In genomic region chr2:159908623-159909022, GRCh38 we compare ENCODE assay signal across 21 cellular contexts. TPM values are rescaled to one million over a fixed set of nuclear protein-coding genes. Genes with fewer than 3 reads are reported as not detected.
"Had no signal": no experiment of that assay in that cellular context is flagged by ENCODE, and none has a peak within 500 bp of the region (broad histone marks: within the 10 kb centered on the region; RNA-seq: fewer than 3 reads in every experiment).

No MANE protein-coding gene starts in this region.

- H3K9me3 Mint-ChIP-seq: activated naive CD8-positive, alpha-beta T cell treated with anti-CD3 and anti-CD28 coated beads, Interleukin-2, amount 10 ng/mL, durations not matched to agents 7 days and 5 days; central memory CD8-positive, alpha-beta T cell; T-cell had no signal

- ATAC-seq: activated CD8-positive, alpha-beta memory T cell treated with anti-CD3 and anti-CD28 coated beads, Interleukin-2, amount 10 ng/mL, durations not matched to agents 7 days and 5 days; K562; Right ventricle myocardium inferior; T-cell had no signal

- H3K36me3 Mint-ChIP-seq: activated naive CD8-positive, alpha-beta T cell treated with anti-CD3 and anti-CD28 coated beads, Interleukin-2, amount 10 ng/mL, durations not matched to agents 7 days and 5 days; T-cell had no signal

- H3K27ac Mint-ChIP-seq: activated CD8-positive, alpha-beta memory T cell treated with anti-CD3 and anti-CD28 coated beads, Interleukin-2, amount 10 ng/mL, durations not matched to agents 7 days and 5 days; activated naive CD8-positive, alpha-beta T cell treated with anti-CD3 and anti-CD28 coated beads, Interleukin-2, amount 10 ng/mL, durations not matched to agents 7 days and 5 days; T-cell had no signal

- H3K4me3 ChIP-seq: breast epithelium, K562, PC-9, SK-N-MC had no signal

- H3K27ac ChIP-seq: breast epithelium, PC-9, SK-N-MC had no signal

- DNase-seq: activated CD8-positive, alpha-beta memory T cell treated with anti-CD3 and anti-CD28 coated beads, Interleukin-2, amount 10 ng/mL, durations not matched to agents 7 days and 5 days; activated effector memory CD4-positive, alpha-beta T cell treated with Interleukin-2 at 50 U/mL for 16 hours; activated naive CD4-positive, alpha-beta T cell; activated naive CD8-positive, alpha-beta T cell treated with anti-CD3 and anti-CD28 coated beads, Interleukin-2, amount 10 ng/mL, durations not matched to agents 7 days and 5 days; aorta; cortex of kidney; Karpas-422; MM.1S; NCI-H1105; NCI-H1436 treated with DMSO at 0.1 percent for 48 hours; NCI-H187; T-cell; T-helper 2 cell; T1000 had no signal

- H3K4me3 Mint-ChIP-seq: activated CD8-positive, alpha-beta memory T cell treated with anti-CD3 and anti-CD28 coated beads, Interleukin-2, amount 10 ng/mL, durations not matched to agents 7 days and 5 days; activated naive CD8-positive, alpha-beta T cell treated with anti-CD3 and anti-CD28 coated beads, Interleukin-2, amount 10 ng/mL, durations not matched to agents 7 days and 5 days; central memory CD8-positive, alpha-beta T cell; T-cell had no signal

RNA-seq across cellular contexts. Expression of gene LY75, which starts 4.1 kb away (rescaled TPM):
- total RNA-seq: RPMI7951 had no signal
